26 cellular contexts compared by ENCODE assay signal in genomic region chr10:130726996-130727725, GRCh38.
"Had no signal": no experiment of that assay in that cellular context is flagged by ENCODE, and none has a peak within 500 bp of the region (broad histone marks: within the 10 kb centered on the region; RNA-seq: fewer than 3 reads in every experiment).

No MANE protein-coding gene starts in this region.

- H3K9me3 Mint-ChIP-seq: mesothelial cell of epicardium; natural killer cell; nephron progenitor cell; stimulated activated naive CD8-positive, alpha-beta T cell treated with anti-CD3 and anti-CD28 coated beads, Interleukin-15, amount 100 ng/mL, for 72 hours had no signal

- H3K4me3 ChIP-seq: lower lobe of right lung, neural progenitor cell, ovary, prostate gland, skin epidermis, transverse colon, upper lobe of left lung had no signal

- H2AFZ ChIP-seq: neural progenitor cell had no signal

- H3K27ac Mint-ChIP-seq: mesothelial cell of epicardium; naive B cell; natural killer cell; neural progenitor cell; stimulated activated memory B cell treated with anti-CD40 and anti-IgM and Interleukin-4, amounts not matched to agents 10 μg/mL and 1 μg/mL and 100 μg/mL, for 72 hours had no signal

- DNase-seq: head of caudate nucleus; hypothalamus; islet precursor cell; kidney glomerular epithelial cell; left cardiac atrium; lower lobe of right lung; mammary epithelial cell; mesendoderm; naive B cell; natural killer cell; nephron progenitor cell; ovary; retina; right cardiac atrium; stimulated activated CD4-positive, alpha-beta T cell treated with anti-CD3 and anti-CD28 coated beads, Interleukin-4, amount 100 ng/mL, for 4 hours; stimulated activated CD8-positive, alpha-beta memory T cell treated with anti-CD3 and anti-CD28 coated beads, Interleukin-4, amount 100 ng/mL, for 48 hours; stimulated activated naive CD4-positive, alpha-beta T cell treated with Interleukin-2 at 50 U/mL for 16 hours; stimulated activated naive CD8-positive, alpha-beta T cell treated with anti-CD3 and anti-CD28 coated beads, Interleukin-15, amount 100 ng/mL, for 72 hours; substantia nigra; transverse colon; upper lobe of left lung had no signal

- H3K9ac ChIP-seq: neural progenitor cell had no signal

- H3K4me2 ChIP-seq: neural progenitor cell had no signal

- H3K36me3 Mint-ChIP-seq: mesothelial cell of epicardium; naive B cell; natural killer cell; neural progenitor cell; stimulated activated memory B cell treated with anti-CD40 and anti-IgM and Interleukin-4, amounts not matched to agents 10 μg/mL and 1 μg/mL and 100 μg/mL, for 72 hours had no signal

- H3K4me1 ChIP-seq: lower lobe of right lung, transverse colon, upper lobe of left lung had no signal

- H3K4me1 Mint-ChIP-seq: naive B cell; natural killer cell; nephron progenitor cell; stimulated activated memory B cell treated with anti-CD40 and anti-IgM and Interleukin-4, amounts not matched to agents 10 μg/mL and 1 μg/mL and 100 μg/mL, for 72 hours; stimulated activated naive CD8-positive, alpha-beta T cell treated with anti-CD3 and anti-CD28 coated beads, Interleukin-15, amount 100 ng/mL, for 72 hours had no signal

- H3K27ac ChIP-seq: lower lobe of right lung, neural progenitor cell, ovary, prostate gland, skin epidermis, transverse colon, upper lobe of left lung had no signal

- H3K9me3 ChIP-seq: lower lobe of right lung, ovary, prostate gland, transverse colon, upper lobe of left lung had no signal

- H3K27me3 ChIP-seq: neural progenitor cell, ovary, transverse colon, upper lobe of left lung had no signal

- H3K27me3 Mint-ChIP-seq: stimulated activated memory B cell treated with anti-CD40 and anti-IgM and Interleukin-4, amounts not matched to agents 10 μg/mL and 1 μg/mL and 100 μg/mL, for 72 hours had no signal

- H3K4me3 Mint-ChIP-seq: mesothelial cell of epicardium; naive B cell; natural killer cell; nephron progenitor cell; neural progenitor cell; stimulated activated memory B cell treated with anti-CD40 and anti-IgM and Interleukin-4, amounts not matched to agents 10 μg/mL and 1 μg/mL and 100 μg/mL, for 72 hours; stimulated activated naive CD8-positive, alpha-beta T cell treated with anti-CD3 and anti-CD28 coated beads, Interleukin-15, amount 100 ng/mL, for 72 hours had no signal

- H3K36me3 ChIP-seq: lower lobe of right lung, neural progenitor cell, ovary, prostate gland, transverse colon, upper lobe of left lung had no signal
